8 cellular contexts compared by ENCODE assay signal in the genomic region with DNA sequence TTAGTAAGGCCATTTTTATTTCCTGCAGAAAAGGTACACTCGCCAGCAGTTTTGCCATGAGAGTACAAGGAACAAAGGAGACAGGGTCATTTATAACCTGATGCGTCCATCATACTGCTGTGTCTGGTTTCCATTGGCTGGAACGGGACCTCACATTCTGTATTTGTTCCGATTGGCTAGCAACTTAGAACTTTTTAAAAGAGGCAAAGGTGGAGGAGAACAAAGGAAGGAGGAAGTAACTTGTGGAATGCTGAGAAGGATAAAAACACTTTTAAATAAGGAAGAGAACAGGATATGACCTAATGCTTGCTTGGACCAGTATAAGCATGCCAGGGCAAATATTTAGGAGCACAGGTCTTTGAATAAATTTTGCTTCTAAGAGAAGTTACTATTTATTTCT. TPM values are rescaled to one million over a fixed set of nuclear protein-coding genes. Genes with fewer than 3 reads are reported as not detected.
DNase-seq lines count a peak whose midpoint lies in the region; ATAC-seq and TF ChIP-seq lines count a peak whose summit lies in the region.
"Not testable (repeated sequence)": the region's sequence is repeated elsewhere in the genome, so short reads cannot be mapped to it uniquely, and the experiment has no call there.

No MANE protein-coding gene starts in this region.

- H3K27ac Mint-ChIP-seq in endothelial cell (ENCODE audit: unreplicated experiment) (peak overlapping the region; percentile 88), nephron progenitor cell (peak overlapping the region; percentile 64)

- BruUV-seq in PC-3 (replicated peaks; lab: Mats Ljungman, UMichigan): not testable (repeated sequence)

- not testable (repeated sequence) for H3K9me3 ChIP-seq in PC-3 (ENCODE audit: low read length); ascending aorta; suprapubic skin

- H3K4me2 ChIP-seq in PC-3 (ENCODE audit: low read length): peak overlapping the region; percentile 62

- not testable (repeated sequence) for H3K36me3 ChIP-seq in ACC112 (ENCODE audit: insufficient read depth, low read length); PC-3 (ENCODE audit: low read depth, low read length); ascending aorta; suprapubic skin

- H4K20me1 ChIP-seq in PC-3 (ENCODE audit: low read length): not testable (repeated sequence)

- H3K4me1 Mint-ChIP-seq in endothelial cell (ENCODE audit: unreplicated experiment) (peaks cover 22% of the 10 kb centered on the region), nephron progenitor cell (peaks cover 48% of the 10 kb centered on the region)

- TF ChIP-seq EP300 in suprapubic skin (IDR thresholded peaks at IDR 0.05): not testable (repeated sequence)

- peaks cover 30% of the 10 kb centered on the region for H3K4me1 ChIP-seq in ACC112 (ENCODE audit: control insufficient read depth, insufficient read depth, low read length, unreplicated experiment)
- peaks cover 49% of the 10 kb centered on the region for H3K4me1 ChIP-seq in PC-3 (ENCODE audit: insufficient read depth, low read length)
- peaks cover 5 to 19% of the 10 kb centered on the region in 2 donors for H3K4me1 ChIP-seq in ascending aorta
- peaks cover 50% of the 10 kb centered on the region for H3K4me1 ChIP-seq in suprapubic skin

- CTCF ChIA-PET in PC-3 (lab: Charles Lee): not testable (repeated sequence)

- peak; percentile 32 for DNase-seq in HCEC 1CT
- peak; percentile 43 for DNase-seq in PC-3
- not testable (repeated sequence) for DNase-seq in ascending aorta (ENCODE audit: low spot score in 2 of 2); endothelial cell (ENCODE audit: low spot score); nephron progenitor cell; suprapubic skin (ENCODE audit: low spot score in 2 of 2)
- DNase-seq in iPS DF 19.7 (ENCODE audit: low read depth, low spot score): peak; percentile 25

- not testable (repeated sequence) for H3F3A ChIP-seq in PC-3 (ENCODE audit: low read length, unreplicated experiment)

- 66% methylated on average over 4 of the region's 4 CpGs for WGBS in suprapubic skin

- H3K27ac ChIP-seq in ACC112 (ENCODE audit: low read depth, low read length): peak overlapping the region; percentile 58
- peak overlapping the region; percentile 74 for H3K27ac ChIP-seq in PC-3 (ENCODE audit: low read length)
- H3K27ac ChIP-seq in ascending aorta: peak overlapping the region; percentile 60 to 69
- peak overlapping the region; percentile 51 for H3K27ac ChIP-seq in suprapubic skin

- peak; percentile 24; the same call in 1 of the 2 replicates for ATAC-seq in PC-3

- not testable (repeated sequence) for TF ChIP-seq CTCF in PC-3 (conservative IDR thresholded peaks at IDR 0.05; ENCODE audit: low read depth, low read length); ascending aorta (IDR thresholded peaks at IDR 0.05); endothelial cell (IDR thresholded peaks at IDR 0.05; ENCODE audit: unreplicated experiment); nephron progenitor cell (IDR thresholded peaks at IDR 0.05); suprapubic skin (IDR thresholded peaks at IDR 0.05)

- peak overlapping the region; percentile 3; the same call in 1 of the 2 replicates for H3K9ac ChIP-seq in PC-3 (ENCODE audit: low read length)

- not testable (repeated sequence) for TF ChIP-seq POLR2A in suprapubic skin (IDR thresholded peaks at IDR 0.05)

- intact Hi-C loops in PC-3 (cut with micrococcal nuclease): loop anchor here (2.0 kb wide), 1 partner anchor 14 kb away; no protein-coding TSS in a partner anchor
- intact Hi-C loops in ascending aorta (cut with DNase I): not testable (repeated sequence)

- not testable (repeated sequence) for H3K9me3 Mint-ChIP-seq in endothelial cell (ENCODE audit: unreplicated experiment)
- peaks cover 15% of the 10 kb centered on the region for H3K9me3 Mint-ChIP-seq in nephron progenitor cell

- H3K36me3 Mint-ChIP-seq in endothelial cell (ENCODE audit: low read depth, unreplicated experiment): not testable (repeated sequence)
- peaks cover 46% of the 10 kb centered on the region for H3K36me3 Mint-ChIP-seq in nephron progenitor cell (ENCODE audit: low read depth)

- H3K4me3 Mint-ChIP-seq in endothelial cell (ENCODE audit: unreplicated experiment); nephron progenitor cell: not testable (repeated sequence)

- POLR2A ChIA-PET in PC-3 (lab: Charles Lee; ENCODE audit: unreplicated experiment): not testable (repeated sequence)

- not testable (repeated sequence) for H2AFZ ChIP-seq in ACC112 (ENCODE audit: low read length, unreplicated experiment)
- peak overlapping the region; percentile 32; the same call in 1 of the 2 replicates for H2AFZ ChIP-seq in PC-3 (ENCODE audit: low read length)

- not testable (repeated sequence) for H3K9me2 ChIP-seq in PC-3 (replicated peaks; ENCODE audit: low read length)

- H3K27me3 Mint-ChIP-seq in endothelial cell (ENCODE audit: unreplicated experiment); nephron progenitor cell (ENCODE audit: low read depth, poor library complexity): not testable (repeated sequence)

- H3K27me3 ChIP-seq in ACC112 (ENCODE audit: insufficient read depth, low read length); PC-3 (ENCODE audit: low read length); ascending aorta; suprapubic skin: not testable (repeated sequence)

- H3K79me2 ChIP-seq in ACC112 (ENCODE audit: control insufficient read depth, insufficient read depth, low read length, unreplicated experiment): peaks cover 94% of the 10 kb centered on the region
- H3K79me2 ChIP-seq in PC-3 (ENCODE audit: low read length): peaks cover 100% of the 10 kb centered on the region

- not testable (repeated sequence) for H3K4me3 ChIP-seq in ACC112 (ENCODE audit: low read depth, low read length); suprapubic skin
- H3K4me3 ChIP-seq in PC-3 (ENCODE audit: low read length) (0 out of 2 replicates have a peak overlapping the region, but pooled peaks have one; percentile 9), ascending aorta (peak overlapping the region in 1 of 2 donors; percentile 35)

RNA-seq across cellular contexts. Expression of a gene that starts 14.7 kb away (rescaled TPM):
- 17.9 and 29.0 TPM in 2 replicates for total RNA-seq in PC-3 (2014; rRNA removed)
- 26.8 TPM for total RNA-seq in ascending aorta
- 40.2 TPM for total RNA-seq in endothelial cell (ENCODE audit: unreplicated experiment)
- total RNA-seq in suprapubic skin: 10 to 100 TPM; 43.1 to 99.9 (median 53.5) TPM
